ENCODE assay signal across 11 cellular contexts in genomic region chr12:49269191-49269590, GRCh38. TPM values are rescaled to one million over a fixed set of nuclear protein-coding genes. Genes with fewer than 3 reads are reported as not detected.
DNase-seq lines count a peak whose midpoint lies in the region; ATAC-seq and TF ChIP-seq lines count a peak whose summit lies in the region.
"Not testable (repeated sequence)": the region's sequence is repeated elsewhere in the genome, so short reads cannot be mapped to it uniquely, and the experiment has no call there.
"Had no signal": no experiment of that assay in that cellular context is flagged by ENCODE, and none has a peak within 500 bp of the region (broad histone marks: within the 10 kb centered on the region; RNA-seq: fewer than 3 reads in every experiment).

No MANE protein-coding gene starts in this region.

- H2AFZ ChIP-seq in GM23248; mammary epithelial cell (ENCODE audit: low read depth, low read length); fibroblast of lung (ENCODE audit: low read length): not testable (repeated sequence)

- H3K27me3 Mint-ChIP-seq in activated T-cell treated with anti-CD3 and anti-CD28 coated beads, Interleukin-2, amount 50 U/mL, for 72 hours (ENCODE audit: low read depth) = not testable (repeated sequence)

- WGBS in GM23248 (ENCODE audit: low coverage in 1 of 2, low lambda C conversion rate in 2 of 2, missing lambda C conversion rate in 2 of 2), 2 experiments = 31 to 35% methylated on average over 6 of the region's 6 CpGs
- WGBS in mammary epithelial cell (ENCODE audit: low coverage, missing lambda C conversion rate) = 23% methylated on average over 5 of the region's 6 CpGs
- WGBS in mesodermal cell (ENCODE audit: insufficient coverage in 2 of 2), 2 experiments = 100% methylated on average over 1 of the region's 6 CpGs

- not testable (repeated sequence) for H3K9me2 ChIP-seq in GM23248 (ENCODE audit: insufficient read depth)

- H3K36me3 Mint-ChIP-seq in activated T-cell treated with anti-CD3 and anti-CD28 coated beads, Interleukin-2, amount 50 U/mL, for 72 hours (ENCODE audit: insufficient read depth in 2 of 2) = peaks cover 11 to 24% of the 10 kb centered on the region in 2 donors

- intact Hi-C loops in mammary epithelial cell (cut with micrococcal nuclease) = loop anchor here (2.0 kb wide), 1 partner anchor 28 kb away; no protein-coding TSS in a partner anchor

- POLR2A ChIA-PET in RWPE1 (lab: Yijun Ruan, JAX; ENCODE audit: low non-redundant PET) = interaction anchor here (0.8 kb wide), 1 partner anchor 98 kb away, joined by 3 read pairs; the partner anchor contains the start of gene SPATS2

- H3K4me3 Mint-ChIP-seq in activated T-cell treated with anti-CD3 and anti-CD28 coated beads, Interleukin-2, amount 50 U/mL, for 72 hours = peak overlapping the region; percentile 6 to 84

- not testable (repeated sequence) for H3K9me3 Mint-ChIP-seq in activated T-cell treated with anti-CD3 and anti-CD28 coated beads, Interleukin-2, amount 50 U/mL, for 72 hours

- peak overlapping the region; percentile 64; the same call in 1 of the 2 replicates for H3K9ac ChIP-seq in GM23248
- H3K9ac ChIP-seq in mammary epithelial cell (ENCODE audit: insufficient read depth, low read length); fibroblast of lung (ENCODE audit: insufficient read depth, low read length); skeletal muscle tissue (ENCODE audit: low read depth in 1 of 3, low read length in 3 of 3): not testable (repeated sequence)

- H3K4me2 ChIP-seq in GM23248 (ENCODE audit: unreplicated experiment) (peak overlapping the region; percentile 75), mammary epithelial cell (ENCODE audit: insufficient read depth, low read depth, low read length) (peak overlapping the region; percentile 76), fibroblast of lung (ENCODE audit: extremely low read depth, insufficient read depth, low read length) (peak overlapping the region; percentile 76)

- peak overlapping the region; percentile 92 for H3K27ac Mint-ChIP-seq in activated T-cell treated with anti-CD3 and anti-CD28 coated beads, Interleukin-2, amount 50 U/mL, for 72 hours

- peaks cover 55% of the 10 kb centered on the region for H3K36me3 ChIP-seq in GM23248 (ENCODE audit: low read depth)
- H3K36me3 ChIP-seq in mammary epithelial cell (ENCODE audit: insufficient read depth, low read length) = peaks cover 44% of the 10 kb centered on the region
- peaks cover 28% of the 10 kb centered on the region for H3K36me3 ChIP-seq in fibroblast of lung (ENCODE audit: control insufficient read depth, insufficient read depth, low read length)
- peaks cover 78% of the 10 kb centered on the region for H3K36me3 ChIP-seq in mesodermal cell (ENCODE audit: control insufficient read depth, insufficient read depth, low read length)
- peaks cover 17 to 29% (median 25%) of the 10 kb centered on the region in 3 donors for H3K36me3 ChIP-seq in skeletal muscle tissue (ENCODE audit: control insufficient read depth in 3 of 3, insufficient read depth in 3 of 3, low read length in 3 of 3)

- H3K27me3 ChIP-seq in GM23248 (replicated peaks; ENCODE audit: insufficient read depth); mammary epithelial cell (ENCODE audit: insufficient read depth, low read length); fibroblast of lung (ENCODE audit: control insufficient read depth, insufficient read depth, low read length); skeletal muscle tissue (ENCODE audit: control insufficient read depth in 3 of 3, insufficient read depth in 3 of 3, low read length in 3 of 3): not testable (repeated sequence)

- peaks cover 42% of the 10 kb centered on the region for H3K4me1 Mint-ChIP-seq in activated T-cell treated with anti-CD3 and anti-CD28 coated beads, Interleukin-2, amount 50 U/mL, for 72 hours (ENCODE audit: low read depth)

- peak overlapping the region; percentile 94 for H3K4me3 ChIP-seq in GM23248
- H3K4me3 ChIP-seq in mammary epithelial cell (replicated peaks in 1 of 3; ENCODE audit: insufficient read depth in 1 of 3, low read depth in 2 of 3, low read length in 3 of 3) = peak overlapping the region in 2 of 3 experiments; percentile 2 to 12
- peak overlapping the region in 2 of 4 experiments; percentile 31 to 61 for H3K4me3 ChIP-seq in fibroblast of lung (replicated peaks in 1 of 4; ENCODE audit: control extremely low read depth in 1 of 4, insufficient read depth in 1 of 4, low read depth in 3 of 4, low read length in 4 of 4)
- H3K4me3 ChIP-seq in mesodermal cell (ENCODE audit: extremely low read depth, insufficient read depth, low read length, poor library complexity, severe bottlenecking); skeletal muscle tissue (ENCODE audit: low read length in 3 of 3): not testable (repeated sequence)

- dilution Hi-C loops in mammary epithelial cell (cut with HindIII; ENCODE audit: low sequenced_read_pairs) = loop anchor here (5.0 to 10.0 kb wide), 2 partner anchors 46 to 98 kb away; partner anchors contain the start of gene SPATS2

- not testable (repeated sequence) for BruUV-seq in mammary epithelial cell (replicated peaks; lab: Mats Ljungman, UMichigan)

- ATAC-seq in activated T-cell treated with anti-CD3 and anti-CD28 coated beads, Interleukin-2, amount 50 U/mL, for 72 hours (replicated peaks in 1 of 2) = not testable (repeated sequence)

- H4K20me1 ChIP-seq in GM23248 (ENCODE audit: insufficient read depth) = peaks cover 23% of the 10 kb centered on the region
- peaks cover 17% of the 10 kb centered on the region for H4K20me1 ChIP-seq in mammary epithelial cell (ENCODE audit: insufficient read depth, low read length)
- not testable (repeated sequence) for H4K20me1 ChIP-seq in fibroblast of lung (ENCODE audit: control insufficient read depth, extremely low read depth, insufficient read depth, low read length)

- H3K4me1 ChIP-seq in GM23248 (ENCODE audit: insufficient read depth) (peaks cover 35% of the 10 kb centered on the region), mammary epithelial cell (ENCODE audit: insufficient read depth, low read length) (peaks cover 39% of the 10 kb centered on the region), fibroblast of lung (ENCODE audit: control insufficient read depth, extremely low read depth, insufficient read depth, low read length) (peaks cover 13% of the 10 kb centered on the region), mesodermal cell (ENCODE audit: control insufficient read depth, insufficient read depth, low read length, poor library complexity, severe bottlenecking) (peaks cover 16% of the 10 kb centered on the region), skeletal muscle tissue (ENCODE audit: control insufficient read depth in 3 of 3, insufficient read depth in 3 of 3, low read length in 3 of 3) (peaks cover 0 to 11% (median 3%) of the 10 kb centered on the region in 3 donors)

- H3K27ac ChIP-seq in GM23248 (peak overlapping the region; percentile 99), RWPE1 (peak overlapping the region; percentile 89), mammary epithelial cell (ENCODE audit: insufficient read depth, low read depth, low read length) (peak overlapping the region; percentile 51), fibroblast of lung (ENCODE audit: insufficient read depth, low read length) (peak overlapping the region; percentile 55), mesodermal cell (ENCODE audit: low read depth, low read length, severe bottlenecking) (peak overlapping the region; percentile 72), skeletal muscle tissue (ENCODE audit: low read depth, low read length) (peak overlapping the region; percentile 30)

- CTCF ChIA-PET in RWPE1 (lab: Yijun Ruan, JAX) = interaction anchor here (0.9 kb wide), 1 partner anchor 181 kb away, joined by 4 read pairs; no protein-coding TSS in a partner anchor
- CTCF ChIA-PET in mammary epithelial cell (lab: Charles Lee; ENCODE audit: low non-redundant PET) = interaction anchor here (0.5 kb wide), 1 partner anchor 169 kb away, joined by 7 read pairs; no protein-coding TSS in a partner anchor

- peaks cover 62% of the 10 kb centered on the region for H3K79me2 ChIP-seq in GM23248 (ENCODE audit: insufficient read depth)
- peaks cover 71% of the 10 kb centered on the region for H3K79me2 ChIP-seq in mammary epithelial cell (ENCODE audit: insufficient read depth, low read length)
- H3K79me2 ChIP-seq in fibroblast of lung (ENCODE audit: control insufficient read depth, insufficient read depth, low read length) = peaks cover 57% of the 10 kb centered on the region

- H3K9me3 ChIP-seq in GM23248 (ENCODE audit: low read depth); mammary epithelial cell (replicated peaks; ENCODE audit: insufficient read depth, low read length); fibroblast of lung (ENCODE audit: control insufficient read depth, insufficient read depth, low read depth, low read length); mesodermal cell (ENCODE audit: control insufficient read depth, low read length); skeletal muscle tissue (ENCODE audit: control insufficient read depth in 3 of 3, low read length in 3 of 3): not testable (repeated sequence)

- not testable (repeated sequence) for TF ChIP-seq CTCF in RWPE1 (conservative IDR thresholded peaks at IDR 0.05; ENCODE audit: low read depth); mammary epithelial cell (conservative IDR thresholded peaks at IDR 0.05 in 1 of 2, IDR thresholded peaks at IDR 0.05 in 1 of 2; ENCODE audit: extremely low read depth in 1 of 2, insufficient read depth in 1 of 2, low read depth in 1 of 2, low read length in 2 of 2); fibroblast of lung (conservative IDR thresholded peaks at IDR 0.05 in 1 of 2, IDR thresholded peaks at IDR 0.05 in 1 of 2; ENCODE audit: low read depth in 1 of 2, low read length in 2 of 2)

- in situ Hi-C loops in GM23248 (cut with MboI); mammary epithelial cell (cut with MboI; ENCODE audit: low sequenced_read_pairs in 2 of 2): not testable (repeated sequence)

- peaks cover 81% of the 10 kb centered on the region for H3F3A ChIP-seq in GM23248 (ENCODE audit: insufficient read depth)

- DNase-seq in GM23248; activated T-cell treated with anti-CD3 and anti-CD28 coated beads, Interleukin-2, amount 50 U/mL, for 72 hours: not testable (repeated sequence)
- DNase-seq in RWPE1 (ENCODE audit: low spot score) = peak; percentile 49
- peak; percentile 70 for DNase-seq in mammary epithelial cell
- peak in 1 of 2 donors; percentile 47 for DNase-seq in fibroblast of lung (ENCODE audit: low read depth in 2 of 2)

RNA-seq across cellular contexts. Expression of gene TUBA1C, which starts 4.3 kb away (rescaled TPM):
- total RNA-seq in GM23248 (2014; rRNA removed; shearing (Covaris generic)) = 401 and 473 TPM in 2 replicates
- polyA plus RNA-seq in GM23248 (2016; fragmentation: Nextera tagmentation; extraction: Ambion mirVana) (301 and 312 TPM in 2 replicates), mammary epithelial cell (3,239 TPM), fibroblast of lung (1,111 and 2,663 TPM in 2 replicates)
- 100 to 1,000 TPM; 124 to 151 TPM for total RNA-seq in activated T-cell treated with anti-CD3 and anti-CD28 coated beads, Interleukin-2, amount 50 U/mL, for 72 hours
- total RNA-seq in mammary epithelial cell (100 to 1,000 TPM; 455 to 532 TPM), fibroblast of lung (121 and 164 TPM in 2 replicates), skeletal muscle tissue (34.4 TPM)
- polyA minus RNA-seq in mammary epithelial cell (2,445 TPM), fibroblast of lung (ENCODE audit: low replicate concordance) (1,833 and 3,318 TPM in 2 replicates)
- 412 and 839 TPM in 2 replicates for polyA plus RNA-seq in fibroblast of lung (2012)
- 699 TPM for polyA plus RNA-seq in mesodermal cell (2013, experiment 1 of 2)
- 661 TPM for polyA plus RNA-seq in mesodermal cell (2013, experiment 2 of 2)

RNA-seq across cellular contexts. Expression of gene PRPH, which starts 25.8 kb away (rescaled TPM):
- total RNA-seq in GM23248 (2014; rRNA removed; shearing (Covaris generic)) = not detected in 2 replicates
- polyA plus RNA-seq in GM23248 (2016; fragmentation: Nextera tagmentation; extraction: Ambion mirVana) = not detected in 2 replicates
- 1 to 10 TPM in 1 of 2 donors, not detected in 1; 1.7 TPM for total RNA-seq in activated T-cell treated with anti-CD3 and anti-CD28 coated beads, Interleukin-2, amount 50 U/mL, for 72 hours
- under 1 TPM in 1 of 2 donors, not detected in 1; 0.35 TPM for total RNA-seq in mammary epithelial cell
- polyA plus RNA-seq in mammary epithelial cell = not detected
- not detected for polyA minus RNA-seq in mammary epithelial cell
- total RNA-seq in fibroblast of lung = 0.26 and 0.50 TPM in 2 replicates
- polyA plus RNA-seq in fibroblast of lung = 0.06 and 0.49 TPM in 2 replicates
- 0.75 TPM in 1 of 2 replicates, not detected in the other for polyA plus RNA-seq in fibroblast of lung (2012)
- 0.70 TPM in 1 of 2 replicates, not detected in the other for polyA minus RNA-seq in fibroblast of lung (ENCODE audit: low replicate concordance)
- 17.1 TPM for polyA plus RNA-seq in mesodermal cell (2013, experiment 1 of 2)
- 20.9 TPM for polyA plus RNA-seq in mesodermal cell (2013, experiment 2 of 2)
- 2.6 TPM for total RNA-seq in skeletal muscle tissue
- total RNA-seq: activated naive CD8-positive, alpha-beta T cell treated with anti-CD3 and anti-CD28 coated beads for 36 hours; dermis microvascular lymphatic vessel endothelial cell; left ventricle myocardium superior had no signal
- polyA plus RNA-seq: BJ had no signal

RNA-seq across cellular contexts. Expression of gene TROAP, which starts 53.9 kb away (rescaled TPM):
- total RNA-seq in GM23248 (2014; rRNA removed; shearing (Covaris generic)) = 4.4 and 6.2 TPM in 2 replicates
- polyA plus RNA-seq in GM23248 (2016; fragmentation: Nextera tagmentation; extraction: Ambion mirVana) (8.8 and 11.7 TPM in 2 replicates), mammary epithelial cell (23.0 TPM), fibroblast of lung (4.8 and 22.4 TPM in 2 replicates)
- 10 to 100 TPM; 63.8 to 77.9 TPM for total RNA-seq in activated T-cell treated with anti-CD3 and anti-CD28 coated beads, Interleukin-2, amount 50 U/mL, for 72 hours
- total RNA-seq in mammary epithelial cell (10 to 100 TPM in 1 of 2 donors, under 1 TPM in 1; 0.33 to 34.2 TPM), fibroblast of lung (0.51 and 6.3 TPM in 2 replicates), skeletal muscle tissue (3.1 TPM)
- polyA minus RNA-seq in mammary epithelial cell (30.6 TPM), fibroblast of lung (ENCODE audit: low replicate concordance) (20.1 and 62.8 TPM in 2 replicates)
- 8.0 and 26.6 TPM in 2 replicates for polyA plus RNA-seq in fibroblast of lung (2012)
- 49.4 TPM for polyA plus RNA-seq in mesodermal cell (2013, experiment 1 of 2)
- 48.8 TPM for polyA plus RNA-seq in mesodermal cell (2013, experiment 2 of 2)

Comparison
In these comparisons a context has a peak if more than half of its experiments do, and no peak if none do; other contexts are left out.
1. H3K27ac ChIP-seq: peak in every context shown above with its lines; median percentile 99 in GM23248; 89 in RWPE1; 72 in mesodermal cell; 55 in fibroblast of lung; 51 in mammary epithelial cell; 30 in skeletal muscle tissue.